28 cellular contexts compared by ENCODE assay signal in genomic region chr3:172701758-172702157, GRCh38. TPM values are rescaled to one million over a fixed set of nuclear protein-coding genes. Genes with fewer than 3 reads are reported as not detected.
DNase-seq lines count a peak whose midpoint lies in the region; ATAC-seq and TF ChIP-seq lines count a peak whose summit lies in the region.
"Had no signal": no experiment of that assay in that cellular context is flagged by ENCODE, and none has a peak within 500 bp of the region (broad histone marks: within the 10 kb centered on the region; RNA-seq: fewer than 3 reads in every experiment).

No MANE protein-coding gene starts in this region.

- DNase-seq in T-helper 1 cell (no peak), MV-4-11 (lab: John Stamatoyannopoulos, UW) (peak; percentile 16), left lobe of liver (ENCODE audit: low spot score) (no peak), upper lobe of right lung (no peak), aorta (no peak), foreskin keratinocyte (no peak)
- DNase-seq: activated CD4-positive, alpha-beta T cell treated with anti-CD3 and anti-CD28 coated beads for 1 hour; activated CD8-positive, alpha-beta T cell treated with anti-CD3 and anti-CD28 coated beads, Interleukin-2, amount 10 ng/mL, durations not matched to agents 7 days and 5 days; activated effector memory CD4-positive, alpha-beta T cell treated with anti-CD3 and anti-CD28 coated beads, Interleukin-2, amount 50 U/mL, for 16 hours; activated naive CD8-positive, alpha-beta T cell treated with anti-CD3 and anti-CD28 coated beads for 36 hours; central memory CD4-positive, alpha-beta T cell; dermis blood vessel endothelial cell; DMS79; esophagus squamous epithelium; GF-D8; H9; hippocampal formation; Kasumi-1; naive thymus-derived CD8-positive, alpha-beta T cell; NCI-H2029; occipital lobe; T-helper 2 cell had no signal

- peaks cover 6% of the 10 kb centered on the region for H3K4me1 Mint-ChIP-seq in T-helper 1 cell treated with Interleukin-12 subunit alpha and Interleukin-12 subunit beta and Interleukin-4 antibody, amounts not matched to agents 30 μg/mL and 1 μg/mL, for 36 hours (ENCODE audit: low read depth)

- H3K27me3 ChIP-seq in upper lobe of right lung = no peaks in the 10 kb centered on the region
- H3K27me3 ChIP-seq in aorta (ENCODE audit: control insufficient read depth in 1 of 2, insufficient read depth in 2 of 2, low read length in 1 of 2) = no peaks in the 10 kb centered on the region
- no peaks in the 10 kb centered on the region for H3K27me3 ChIP-seq in foreskin keratinocyte
- H3K27me3 ChIP-seq: esophagus squamous epithelium had no signal

- intact Hi-C loops in upper lobe of right lung (cut with DNase I) (no loop called here), aorta (cut with DNase I) (no loop called here)

- H3K36me3 Mint-ChIP-seq in T-helper 1 cell treated with Interleukin-12 subunit alpha and Interleukin-12 subunit beta and Interleukin-4 antibody, amounts not matched to agents 30 μg/mL and 1 μg/mL, for 36 hours (ENCODE audit: low read depth) = no peaks in the 10 kb centered on the region
- H3K36me3 Mint-ChIP-seq: mesothelial cell of epicardium had no signal

- H3K36me3 ChIP-seq in upper lobe of right lung (no peaks in the 10 kb centered on the region), aorta (ENCODE audit: control insufficient read depth in 1 of 2, insufficient read depth in 2 of 2, low read length in 1 of 2) (no peaks in the 10 kb centered on the region)
- H3K36me3 ChIP-seq: esophagus squamous epithelium had no signal

- no peak overlapping the region for H3K27ac ChIP-seq in upper lobe of right lung
- H3K27ac ChIP-seq in aorta (ENCODE audit: low read depth in 1 of 2, low read length in 2 of 2) = no peak overlapping the region
- H3K27ac ChIP-seq in foreskin keratinocyte = no peak overlapping the region
- H3K27ac ChIP-seq: esophagus squamous epithelium, RWPE1 had no signal

- H3K4me1 ChIP-seq in upper lobe of right lung (peaks cover 4% of the 10 kb centered on the region), aorta (ENCODE audit: control insufficient read depth in 1 of 2, insufficient read depth in 2 of 2, low read length in 2 of 2) (peaks cover 0 to 2% of the 10 kb centered on the region in 2 donors), foreskin keratinocyte (no peaks in the 10 kb centered on the region)

- H3K9me3 Mint-ChIP-seq in T-helper 1 cell treated with Interleukin-12 subunit alpha and Interleukin-12 subunit beta and Interleukin-4 antibody, amounts not matched to agents 30 μg/mL and 1 μg/mL, for 36 hours = no peaks in the 10 kb centered on the region
- H3K9me3 Mint-ChIP-seq: activated naive CD8-positive, alpha-beta T cell treated with anti-CD3 and anti-CD28 coated beads for 36 hours; H9; mesothelial cell of epicardium; naive thymus-derived CD8-positive, alpha-beta T cell; stimulated activated naive CD8-positive, alpha-beta T cell treated with anti-CD3 and anti-CD28 coated beads, Interleukin-15, Interleukin-2, amounts not matched to agents 100 ng/mL and 50 ng/mL, for 24 hours had no signal

- H3K4me3 ChIP-seq in upper lobe of right lung (no peak overlapping the region), aorta (ENCODE audit: low read length in 2 of 2) (no peak overlapping the region)
- H3K4me3 ChIP-seq: esophagus squamous epithelium had no signal

- peaks cover 4% of the 10 kb centered on the region for H3K27me3 Mint-ChIP-seq in T-helper 1 cell treated with Interleukin-12 subunit alpha and Interleukin-12 subunit beta and Interleukin-4 antibody, amounts not matched to agents 30 μg/mL and 1 μg/mL, for 36 hours (ENCODE audit: low read depth)
- H3K27me3 Mint-ChIP-seq: activated naive CD8-positive, alpha-beta T cell treated with anti-CD3 and anti-CD28 coated beads for 36 hours; B cell; naive thymus-derived CD8-positive, alpha-beta T cell; stimulated activated naive CD8-positive, alpha-beta T cell treated with anti-CD3 and anti-CD28 coated beads, Interleukin-15, Interleukin-2, amounts not matched to agents 100 ng/mL and 50 ng/mL, for 24 hours had no signal

- H3K4me3 Mint-ChIP-seq in T-helper 1 cell treated with Interleukin-12 subunit alpha and Interleukin-12 subunit beta and Interleukin-4 antibody, amounts not matched to agents 30 μg/mL and 1 μg/mL, for 36 hours = no peak overlapping the region
- H3K4me3 Mint-ChIP-seq: activated CD8-positive, alpha-beta T cell treated with anti-CD3 and anti-CD28 coated beads, Interleukin-2, amount 10 ng/mL, durations not matched to agents 7 days and 5 days; activated naive CD8-positive, alpha-beta T cell treated with anti-CD3 and anti-CD28 coated beads for 36 hours; B cell; H9; mesothelial cell of epicardium; naive thymus-derived CD8-positive, alpha-beta T cell; stimulated activated naive CD8-positive, alpha-beta T cell treated with anti-CD3 and anti-CD28 coated beads, Interleukin-15, Interleukin-2, amounts not matched to agents 100 ng/mL and 50 ng/mL, for 24 hours had no signal

- H3K9me3 ChIP-seq in upper lobe of right lung (no peaks in the 10 kb centered on the region), aorta (ENCODE audit: control insufficient read depth, low read length) (no peaks in the 10 kb centered on the region)
- H3K9me3 ChIP-seq: esophagus squamous epithelium had no signal

- H3K27ac Mint-ChIP-seq in T-helper 1 cell treated with Interleukin-12 subunit alpha and Interleukin-12 subunit beta and Interleukin-4 antibody, amounts not matched to agents 30 μg/mL and 1 μg/mL, for 36 hours = peak overlapping the region; percentile 8
- H3K27ac Mint-ChIP-seq: activated CD8-positive, alpha-beta T cell treated with anti-CD3 and anti-CD28 coated beads, Interleukin-2, amount 10 ng/mL, durations not matched to agents 7 days and 5 days; activated naive CD8-positive, alpha-beta T cell treated with anti-CD3 and anti-CD28 coated beads for 36 hours; B cell; mesothelial cell of epicardium; stimulated activated naive CD8-positive, alpha-beta T cell treated with anti-CD3 and anti-CD28 coated beads, Interleukin-15, Interleukin-2, amounts not matched to agents 100 ng/mL and 50 ng/mL, for 24 hours had no signal

- ATAC-seq in left lobe of liver = peak; percentile 49
- ATAC-seq in upper lobe of right lung = peak; percentile 81
- no peak for ATAC-seq in aorta (ENCODE audit: low FRiP score)
- ATAC-seq in foreskin keratinocyte = no peak
- no peak for ATAC-seq in HG03045 (IDR thresholded peaks at IDR 0.05; ENCODE audit: unreplicated experiment)
- ATAC-seq: activated CD8-positive, alpha-beta T cell treated with anti-CD3 and anti-CD28 coated beads, Interleukin-2, amount 10 ng/mL, durations not matched to agents 7 days and 5 days; naive thymus-derived CD8-positive, alpha-beta T cell had no signal

- 94 to 95% methylated on average over 3 of the region's 3 CpGs for WGBS in aorta, 2 donors

- TF ChIP-seq CTCF in upper lobe of right lung (IDR thresholded peaks at IDR 0.05) (no peak), foreskin keratinocyte (conservative IDR thresholded peaks at IDR 0.05) (no peak)

RNA-seq across cellular contexts. Expression of gene NCEH1, which starts 9.1 kb away (rescaled TPM):
- total RNA-seq in left lobe of liver (1.9 TPM), upper lobe of right lung (62.1 TPM), aorta (10 to 100 TPM; 10.2 to 12.5 TPM), foreskin keratinocyte (17.4 and 18.3 TPM in 2 replicates)
- polyA plus RNA-seq in aorta (1 to 10 TPM; 2.3 to 2.8 TPM), foreskin keratinocyte (4.9 and 6.3 TPM in 2 replicates)

RNA-seq across cellular contexts. Expression of gene ECT2, which starts 48.8 kb away (rescaled TPM):
- total RNA-seq in left lobe of liver = 1.6 TPM
- total RNA-seq in upper lobe of right lung = 12.2 TPM
- total RNA-seq in aorta = 10 to 100 TPM in 1 of 2 donors, 1 to 10 TPM in 1; 4.1 to 10.0 TPM
- 1 to 10 TPM; 2.8 to 7.4 TPM for polyA plus RNA-seq in aorta
- 54.5 and 63.0 TPM in 2 replicates for total RNA-seq in foreskin keratinocyte
- polyA plus RNA-seq in foreskin keratinocyte = 18.1 and 24.0 TPM in 2 replicates

Comparison
In these comparisons a context has a peak if more than half of its experiments do, and no peak if none do; other contexts are left out.
1. ATAC-seq: peak in left lobe of liver (single experiment) and upper lobe of right lung (single experiment); none in aorta (single experiment), foreskin keratinocyte (single experiment) and HG03045 (single experiment).